Comparison of ENCODE assay signal across 8 cellular contexts in genomic region chr1:202599669-202600431, GRCh38.
DNase-seq lines count a peak whose midpoint lies in the region; ATAC-seq, FAIRE-seq and TF ChIP-seq lines count a peak whose summit lies in the region.

No MANE protein-coding gene starts in this region.

- H3K4me3 ChIP-seq in adipocyte (ENCODE audit: low read length) (no peak overlapping the region), right atrium auricular region (no peak overlapping the region), gastrocnemius medialis (no peak overlapping the region)

- TF ChIP-seq POLR2A in H54 (IDR thresholded peaks at IDR 0.05; ENCODE audit: low read depth, low read length) (no peak), gastrocnemius medialis (IDR thresholded peaks at IDR 0.05) (no peak)

- H3K9me3 ChIP-seq in adipocyte (ENCODE audit: control insufficient read depth, low read length): no peaks in the 10 kb centered on the region
- H3K9me3 ChIP-seq in right atrium auricular region: no peaks in the 10 kb centered on the region
- no peaks in the 10 kb centered on the region for H3K9me3 ChIP-seq in gastrocnemius medialis

- in situ Hi-C loops in gastrocnemius medialis (cut with MboI; ENCODE audit: low sequenced_read_pairs in 4 of 4): loop anchor here (10.0 to 25.0 kb wide), 2 partner anchors 95 to 263 kb away; partner anchors contain the start of genes PPP1R12B (in 3 of the 4) and UBE2T (in 3 of the 4)

- no peaks in the 10 kb centered on the region for H3K4me1 ChIP-seq in adipocyte (ENCODE audit: control insufficient read depth, insufficient read depth, low read length)
- H3K4me1 ChIP-seq in right atrium auricular region: peaks cover 0 to 9% of the 10 kb centered on the region in 2 donors
- peaks cover 0 to 3% of the 10 kb centered on the region in 2 donors for H3K4me1 ChIP-seq in gastrocnemius medialis

- H3K36me3 ChIP-seq in adipocyte (ENCODE audit: control insufficient read depth, insufficient read depth, low read length, severe bottlenecking) (peaks cover 5% of the 10 kb centered on the region), right atrium auricular region (peaks cover 53% of the 10 kb centered on the region), gastrocnemius medialis (no peaks in the 10 kb centered on the region)

- FAIRE-seq in H54 (lab: Jason Lieb, UNC): no peak

- H3K27me3 ChIP-seq in adipocyte (replicated peaks; ENCODE audit: control insufficient read depth, insufficient read depth, low read length): no peaks in the 10 kb centered on the region
- H3K27me3 ChIP-seq in right atrium auricular region: no peaks in the 10 kb centered on the region
- no peaks in the 10 kb centered on the region for H3K27me3 ChIP-seq in gastrocnemius medialis

- peak overlapping the region; percentile 30 for H3K9ac ChIP-seq in adipocyte (ENCODE audit: low read length)

- intact Hi-C loops in gastrocnemius medialis (cut with DNase I; ENCODE audit: low total_unique reads): loop anchor here (10.0 kb wide), 1 partner anchor 255 kb away; the partner anchor contains the start of genes PPP1R12B and UBE2T

- TF ChIP-seq CTCF in right atrium auricular region (IDR thresholded peaks at IDR 0.05) (peak; percentile 42 to 81), gastrocnemius medialis (IDR thresholded peaks at IDR 0.05 in 4 of 5, conservative IDR thresholded peaks at IDR 0.05 in 1 of 5) (peak in 4 of 5 experiments; percentile 32 to 71 (median 59))

- peak; percentile 57 to 71 for ATAC-seq in gastrocnemius medialis
- no peak for ATAC-seq in HG02870 (IDR thresholded peaks at IDR 0.05; ENCODE audit: unreplicated experiment)

- H3K27ac ChIP-seq in right atrium auricular region (no peak overlapping the region), gastrocnemius medialis (no peak overlapping the region)

- DNase-seq in DMS 273 treated with DMSO at 0.1 percent for 48 hours (lab: John Stamatoyannopoulos, UW) (peak; percentile 26), H54 (ENCODE audit: insufficient read length, low spot score) (peak; percentile 63), NCI-H510A (lab: John Stamatoyannopoulos, UW) (peak; percentile 23), adipocyte (ENCODE audit: low read depth) (peak; percentile 88), right atrium auricular region (ENCODE audit: low spot score) (no peak), gastrocnemius medialis (peak; percentile 37 to 42), NCI-H446 treated with DMSO at 0.1 percent for 48 hours (lab: John Stamatoyannopoulos, UW) (no peak)

Comparison
In these comparisons a context has a peak if more than half of its experiments do, and no peak if none do; other contexts are left out.
1. DNase-seq: peak in DMS 273 treated with DMSO at 0.1 percent for 48 hours (single experiment), H54 (single experiment), NCI-H510A (single experiment), adipocyte (single experiment) and gastrocnemius medialis (2 of 2); none in right atrium auricular region (single experiment) and NCI-H446 treated with DMSO at 0.1 percent for 48 hours (single experiment).